1 cellular context compared by ENCODE assay signal in the genomic region with DNA sequence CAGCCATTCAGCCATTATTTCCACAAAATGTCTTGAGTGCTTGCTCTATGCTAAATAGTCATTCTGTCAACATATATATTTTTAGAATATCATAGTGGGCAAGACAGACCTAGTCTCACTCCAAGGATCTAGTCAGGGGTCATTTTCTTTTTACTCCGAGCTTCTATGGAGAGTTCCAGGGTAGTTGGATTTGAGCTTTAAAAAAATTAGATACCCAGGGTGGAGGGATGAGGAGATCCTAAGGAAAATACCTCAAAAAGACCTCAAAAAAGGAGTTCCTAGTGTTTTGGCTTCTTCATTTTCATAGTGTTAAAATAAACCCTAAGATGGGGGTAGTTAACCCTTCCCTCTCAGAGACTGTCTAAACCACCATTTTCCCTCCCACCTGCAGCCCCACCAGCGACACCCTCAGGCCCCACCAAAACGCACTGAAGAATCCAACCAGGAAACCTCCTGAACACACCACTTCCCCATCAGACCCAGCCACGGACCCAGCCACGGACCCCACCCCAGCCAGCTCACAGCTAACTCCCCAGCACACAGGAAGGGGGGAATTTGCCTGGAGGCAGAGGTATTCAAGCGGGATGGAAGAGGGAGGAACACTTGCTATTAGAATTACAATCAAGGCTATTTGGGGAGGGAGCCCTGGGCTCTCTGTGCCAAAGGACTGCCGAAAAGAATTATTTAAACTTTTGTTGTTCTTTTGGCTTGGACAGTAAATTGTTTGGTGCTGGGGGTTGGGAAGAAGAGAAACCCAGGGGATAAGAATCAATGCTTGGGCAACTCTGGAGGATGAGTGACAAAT.
TF ChIP-seq lines count a peak whose summit lies in the region.

No MANE protein-coding gene starts in this region.

TF ChIP-seq in WTC11, 78 proteins besides CTCF, POLR2A, EP300 and RAD21 (continued from another document and continues in another):
- TF ChIP-seq, protein P1, sequence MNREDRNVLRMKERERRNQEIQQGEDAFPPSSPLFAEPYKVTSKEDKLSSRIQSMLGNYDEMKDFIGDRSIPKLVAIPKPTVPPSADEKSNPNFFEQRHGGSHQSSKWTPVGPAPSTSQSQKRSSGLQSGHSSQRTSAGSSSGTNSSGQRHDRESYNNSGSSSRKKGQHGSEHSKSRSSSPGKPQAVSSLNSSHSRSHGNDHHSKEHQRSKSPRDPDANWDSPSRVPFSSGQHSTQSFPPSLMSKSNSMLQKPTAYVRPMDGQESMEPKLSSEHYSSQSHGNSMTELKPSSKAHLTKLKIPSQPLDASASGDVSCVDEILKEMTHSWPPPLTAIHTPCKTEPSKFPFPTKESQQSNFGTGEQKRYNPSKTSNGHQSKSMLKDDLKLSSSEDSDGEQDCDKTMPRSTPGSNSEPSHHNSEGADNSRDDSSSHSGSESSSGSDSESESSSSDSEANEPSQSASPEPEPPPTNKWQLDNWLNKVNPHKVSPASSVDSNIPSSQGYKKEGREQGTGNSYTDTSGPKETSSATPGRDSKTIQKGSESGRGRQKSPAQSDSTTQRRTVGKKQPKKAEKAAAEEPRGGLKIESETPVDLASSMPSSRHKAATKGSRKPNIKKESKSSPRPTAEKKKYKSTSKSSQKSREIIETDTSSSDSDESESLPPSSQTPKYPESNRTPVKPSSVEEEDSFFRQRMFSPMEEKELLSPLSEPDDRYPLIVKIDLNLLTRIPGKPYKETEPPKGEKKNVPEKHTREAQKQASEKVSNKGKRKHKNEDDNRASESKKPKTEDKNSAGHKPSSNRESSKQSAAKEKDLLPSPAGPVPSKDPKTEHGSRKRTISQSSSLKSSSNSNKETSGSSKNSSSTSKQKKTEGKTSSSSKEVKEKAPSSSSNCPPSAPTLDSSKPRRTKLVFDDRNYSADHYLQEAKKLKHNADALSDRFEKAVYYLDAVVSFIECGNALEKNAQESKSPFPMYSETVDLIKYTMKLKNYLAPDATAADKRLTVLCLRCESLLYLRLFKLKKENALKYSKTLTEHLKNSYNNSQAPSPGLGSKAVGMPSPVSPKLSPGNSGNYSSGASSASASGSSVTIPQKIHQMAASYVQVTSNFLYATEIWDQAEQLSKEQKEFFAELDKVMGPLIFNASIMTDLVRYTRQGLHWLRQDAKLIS (CRISPR knock-in tag; IDR thresholded peaks at IDR 0.05; ENCODE audit: borderline replicate concordance), result 0 out of 2 replicates have a peak, but pooled peaks have one; percentile 28
- TF ChIP-seq, protein P2, sequence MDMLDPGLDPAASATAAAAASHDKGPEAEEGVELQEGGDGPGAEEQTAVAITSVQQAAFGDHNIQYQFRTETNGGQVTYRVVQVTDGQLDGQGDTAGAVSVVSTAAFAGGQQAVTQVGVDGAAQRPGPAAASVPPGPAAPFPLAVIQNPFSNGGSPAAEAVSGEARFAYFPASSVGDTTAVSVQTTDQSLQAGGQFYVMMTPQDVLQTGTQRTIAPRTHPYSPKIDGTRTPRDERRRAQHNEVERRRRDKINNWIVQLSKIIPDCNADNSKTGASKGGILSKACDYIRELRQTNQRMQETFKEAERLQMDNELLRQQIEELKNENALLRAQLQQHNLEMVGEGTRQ (CRISPR knock-in tag; IDR thresholded peaks at IDR 0.05), result no peak
- TF ChIP-seq NFE2L1 (CRISPR knock-in tag; IDR thresholded peaks at IDR 0.05), result no peak
- no peak for TF ChIP-seq NR3C1 (CRISPR knock-in tag; conservative IDR thresholded peaks at IDR 0.05; ENCODE audit: low read depth)
- TF ChIP-seq SOX15 (CRISPR knock-in tag; IDR thresholded peaks at IDR 0.05), result no peak
- no peak for TF ChIP-seq GRHL2 (CRISPR knock-in tag; IDR thresholded peaks at IDR 0.05; ENCODE audit: insufficient replicate concordance, severe bottlenecking)
- peak; percentile 85; the same call in 1 of the 2 replicates for TF ChIP-seq TEAD1 (CRISPR knock-in tag; IDR thresholded peaks at IDR 0.05)
- no peak for TF ChIP-seq FOXK1 (CRISPR knock-in tag; IDR thresholded peaks at IDR 0.05)
- peak; percentile 47; the same call in 1 of the 2 replicates for TF ChIP-seq SP1 (CRISPR knock-in tag; conservative IDR thresholded peaks at IDR 0.05)
- TF ChIP-seq, protein P3, sequence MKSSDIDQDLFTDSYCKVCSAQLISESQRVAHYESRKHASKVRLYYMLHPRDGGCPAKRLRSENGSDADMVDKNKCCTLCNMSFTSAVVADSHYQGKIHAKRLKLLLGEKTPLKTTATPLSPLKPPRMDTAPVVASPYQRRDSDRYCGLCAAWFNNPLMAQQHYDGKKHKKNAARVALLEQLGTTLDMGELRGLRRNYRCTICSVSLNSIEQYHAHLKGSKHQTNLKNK (CRISPR knock-in tag; IDR thresholded peaks at IDR 0.05), result no peak
- TF ChIP-seq, protein P4, sequence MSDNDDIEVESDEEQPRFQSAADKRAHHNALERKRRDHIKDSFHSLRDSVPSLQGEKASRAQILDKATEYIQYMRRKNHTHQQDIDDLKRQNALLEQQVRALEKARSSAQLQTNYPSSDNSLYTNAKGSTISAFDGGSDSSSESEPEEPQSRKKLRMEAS (CRISPR knock-in tag; IDR thresholded peaks at IDR 0.05), result no peak
- no peak for TF ChIP-seq ZNF219 (CRISPR knock-in tag; IDR thresholded peaks at IDR 0.05; ENCODE audit: borderline replicate concordance)
- TF ChIP-seq CBFB (CRISPR knock-in tag; IDR thresholded peaks at IDR 0.05; ENCODE audit: low read depth), result no peak
- TF ChIP-seq FOXJ3 (CRISPR knock-in tag; IDR thresholded peaks at IDR 0.05; ENCODE audit: borderline replicate concordance), result no peak
- TF ChIP-seq NR2C2 (CRISPR knock-in tag; IDR thresholded peaks at IDR 0.05), result no peak
- TF ChIP-seq ZNF138 (CRISPR knock-in tag; conservative IDR thresholded peaks at IDR 0.05), result no peak
- TF ChIP-seq, protein P5, sequence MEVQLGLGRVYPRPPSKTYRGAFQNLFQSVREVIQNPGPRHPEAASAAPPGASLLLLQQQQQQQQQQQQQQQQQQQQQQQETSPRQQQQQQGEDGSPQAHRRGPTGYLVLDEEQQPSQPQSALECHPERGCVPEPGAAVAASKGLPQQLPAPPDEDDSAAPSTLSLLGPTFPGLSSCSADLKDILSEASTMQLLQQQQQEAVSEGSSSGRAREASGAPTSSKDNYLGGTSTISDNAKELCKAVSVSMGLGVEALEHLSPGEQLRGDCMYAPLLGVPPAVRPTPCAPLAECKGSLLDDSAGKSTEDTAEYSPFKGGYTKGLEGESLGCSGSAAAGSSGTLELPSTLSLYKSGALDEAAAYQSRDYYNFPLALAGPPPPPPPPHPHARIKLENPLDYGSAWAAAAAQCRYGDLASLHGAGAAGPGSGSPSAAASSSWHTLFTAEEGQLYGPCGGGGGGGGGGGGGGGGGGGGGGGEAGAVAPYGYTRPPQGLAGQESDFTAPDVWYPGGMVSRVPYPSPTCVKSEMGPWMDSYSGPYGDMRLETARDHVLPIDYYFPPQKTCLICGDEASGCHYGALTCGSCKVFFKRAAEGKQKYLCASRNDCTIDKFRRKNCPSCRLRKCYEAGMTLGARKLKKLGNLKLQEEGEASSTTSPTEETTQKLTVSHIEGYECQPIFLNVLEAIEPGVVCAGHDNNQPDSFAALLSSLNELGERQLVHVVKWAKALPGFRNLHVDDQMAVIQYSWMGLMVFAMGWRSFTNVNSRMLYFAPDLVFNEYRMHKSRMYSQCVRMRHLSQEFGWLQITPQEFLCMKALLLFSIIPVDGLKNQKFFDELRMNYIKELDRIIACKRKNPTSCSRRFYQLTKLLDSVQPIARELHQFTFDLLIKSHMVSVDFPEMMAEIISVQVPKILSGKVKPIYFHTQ (CRISPR knock-in tag; IDR thresholded peaks at IDR 0.05), result no peak
- TF ChIP-seq ETV6 (CRISPR knock-in tag; IDR thresholded peaks at IDR 0.05), result 0 out of 2 replicates have a peak, but pooled peaks have one; percentile 34
- no peak for TF ChIP-seq GTF2I (CRISPR knock-in tag; conservative IDR thresholded peaks at IDR 0.05)
- no peak for TF ChIP-seq MXD4 (CRISPR knock-in tag; IDR thresholded peaks at IDR 0.05; ENCODE audit: borderline replicate concordance)
- TF ChIP-seq RORB (CRISPR knock-in tag; IDR thresholded peaks at IDR 0.05), result no peak
- TF ChIP-seq, protein P6, sequence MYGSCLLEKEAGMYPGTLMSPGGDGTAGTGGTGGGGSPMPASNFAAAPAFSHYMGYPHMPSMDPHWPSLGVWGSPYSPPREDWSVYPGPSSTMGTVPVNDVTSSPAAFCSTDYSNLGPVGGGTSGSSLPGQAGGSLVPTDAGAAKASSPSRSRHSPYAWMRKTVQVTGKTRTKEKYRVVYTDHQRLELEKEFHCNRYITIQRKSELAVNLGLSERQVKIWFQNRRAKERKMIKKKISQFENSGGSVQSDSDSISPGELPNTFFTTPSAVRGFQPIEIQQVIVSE (CRISPR knock-in tag; IDR thresholded peaks at IDR 0.05; ENCODE audit: borderline replicate concordance), result no peak
- TF ChIP-seq, protein P7, sequence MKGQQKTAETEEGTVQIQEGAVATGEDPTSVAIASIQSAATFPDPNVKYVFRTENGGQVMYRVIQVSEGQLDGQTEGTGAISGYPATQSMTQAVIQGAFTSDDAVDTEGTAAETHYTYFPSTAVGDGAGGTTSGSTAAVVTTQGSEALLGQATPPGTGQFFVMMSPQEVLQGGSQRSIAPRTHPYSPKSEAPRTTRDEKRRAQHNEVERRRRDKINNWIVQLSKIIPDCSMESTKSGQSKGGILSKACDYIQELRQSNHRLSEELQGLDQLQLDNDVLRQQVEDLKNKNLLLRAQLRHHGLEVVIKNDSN (CRISPR knock-in tag; IDR thresholded peaks at IDR 0.05), result no peak
- no peak for TF ChIP-seq ZNF263 (CRISPR knock-in tag; IDR thresholded peaks at IDR 0.05; ENCODE audit: low read depth)
- TF ChIP-seq, protein P8, sequence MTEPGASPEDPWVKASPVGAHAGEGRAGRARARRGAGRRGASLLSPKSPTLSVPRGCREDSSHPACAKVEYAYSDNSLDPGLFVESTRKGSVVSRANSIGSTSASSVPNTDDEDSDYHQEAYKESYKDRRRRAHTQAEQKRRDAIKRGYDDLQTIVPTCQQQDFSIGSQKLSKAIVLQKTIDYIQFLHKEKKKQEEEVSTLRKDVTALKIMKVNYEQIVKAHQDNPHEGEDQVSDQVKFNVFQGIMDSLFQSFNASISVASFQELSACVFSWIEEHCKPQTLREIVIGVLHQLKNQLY (CRISPR knock-in tag; IDR thresholded peaks at IDR 0.05), result no peak
- 0 out of 2 replicates have a peak, but pooled peaks have one; percentile 38 for TF ChIP-seq ZNF232 (CRISPR knock-in tag; IDR thresholded peaks at IDR 0.05)
- TF ChIP-seq, protein P9, sequence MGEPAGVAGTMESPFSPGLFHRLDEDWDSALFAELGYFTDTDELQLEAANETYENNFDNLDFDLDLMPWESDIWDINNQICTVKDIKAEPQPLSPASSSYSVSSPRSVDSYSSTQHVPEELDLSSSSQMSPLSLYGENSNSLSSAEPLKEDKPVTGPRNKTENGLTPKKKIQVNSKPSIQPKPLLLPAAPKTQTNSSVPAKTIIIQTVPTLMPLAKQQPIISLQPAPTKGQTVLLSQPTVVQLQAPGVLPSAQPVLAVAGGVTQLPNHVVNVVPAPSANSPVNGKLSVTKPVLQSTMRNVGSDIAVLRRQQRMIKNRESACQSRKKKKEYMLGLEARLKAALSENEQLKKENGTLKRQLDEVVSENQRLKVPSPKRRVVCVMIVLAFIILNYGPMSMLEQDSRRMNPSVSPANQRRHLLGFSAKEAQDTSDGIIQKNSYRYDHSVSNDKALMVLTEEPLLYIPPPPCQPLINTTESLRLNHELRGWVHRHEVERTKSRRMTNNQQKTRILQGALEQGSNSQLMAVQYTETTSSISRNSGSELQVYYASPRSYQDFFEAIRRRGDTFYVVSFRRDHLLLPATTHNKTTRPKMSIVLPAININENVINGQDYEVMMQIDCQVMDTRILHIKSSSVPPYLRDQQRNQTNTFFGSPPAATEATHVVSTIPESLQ (CRISPR knock-in tag; IDR thresholded peaks at IDR 0.05), result no peak
- no peak for TF ChIP-seq IRF2 (CRISPR knock-in tag; IDR thresholded peaks at IDR 0.05; ENCODE audit: borderline replicate concordance, low read depth)
- no peak for TF ChIP-seq SMAD3 (CRISPR knock-in tag; IDR thresholded peaks at IDR 0.05; ENCODE audit: borderline replicate concordance)
- TF ChIP-seq, protein P10, sequence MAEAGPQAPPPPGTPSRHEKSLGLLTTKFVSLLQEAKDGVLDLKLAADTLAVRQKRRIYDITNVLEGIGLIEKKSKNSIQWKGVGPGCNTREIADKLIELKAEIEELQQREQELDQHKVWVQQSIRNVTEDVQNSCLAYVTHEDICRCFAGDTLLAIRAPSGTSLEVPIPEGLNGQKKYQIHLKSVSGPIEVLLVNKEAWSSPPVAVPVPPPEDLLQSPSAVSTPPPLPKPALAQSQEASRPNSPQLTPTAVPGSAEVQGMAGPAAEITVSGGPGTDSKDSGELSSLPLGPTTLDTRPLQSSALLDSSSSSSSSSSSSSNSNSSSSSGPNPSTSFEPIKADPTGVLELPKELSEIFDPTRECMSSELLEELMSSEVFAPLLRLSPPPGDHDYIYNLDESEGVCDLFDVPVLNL (CRISPR knock-in tag; IDR thresholded peaks at IDR 0.05; ENCODE audit: borderline replicate concordance, low read depth), result no peak
- TF ChIP-seq, protein P11, sequence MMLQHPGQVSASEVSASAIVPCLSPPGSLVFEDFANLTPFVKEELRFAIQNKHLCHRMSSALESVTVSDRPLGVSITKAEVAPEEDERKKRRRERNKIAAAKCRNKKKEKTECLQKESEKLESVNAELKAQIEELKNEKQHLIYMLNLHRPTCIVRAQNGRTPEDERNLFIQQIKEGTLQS (CRISPR knock-in tag; conservative IDR thresholded peaks at IDR 0.05), result no peak
- TF ChIP-seq ZNF416 (CRISPR knock-in tag; IDR thresholded peaks at IDR 0.05), result no peak
- no peak for TF ChIP-seq TP53 (CRISPR knock-in tag; IDR thresholded peaks at IDR 0.05)
- no peak for TF ChIP-seq ZBTB21 (CRISPR knock-in tag; IDR thresholded peaks at IDR 0.05; ENCODE audit: borderline replicate concordance)
- TF ChIP-seq, protein P12, sequence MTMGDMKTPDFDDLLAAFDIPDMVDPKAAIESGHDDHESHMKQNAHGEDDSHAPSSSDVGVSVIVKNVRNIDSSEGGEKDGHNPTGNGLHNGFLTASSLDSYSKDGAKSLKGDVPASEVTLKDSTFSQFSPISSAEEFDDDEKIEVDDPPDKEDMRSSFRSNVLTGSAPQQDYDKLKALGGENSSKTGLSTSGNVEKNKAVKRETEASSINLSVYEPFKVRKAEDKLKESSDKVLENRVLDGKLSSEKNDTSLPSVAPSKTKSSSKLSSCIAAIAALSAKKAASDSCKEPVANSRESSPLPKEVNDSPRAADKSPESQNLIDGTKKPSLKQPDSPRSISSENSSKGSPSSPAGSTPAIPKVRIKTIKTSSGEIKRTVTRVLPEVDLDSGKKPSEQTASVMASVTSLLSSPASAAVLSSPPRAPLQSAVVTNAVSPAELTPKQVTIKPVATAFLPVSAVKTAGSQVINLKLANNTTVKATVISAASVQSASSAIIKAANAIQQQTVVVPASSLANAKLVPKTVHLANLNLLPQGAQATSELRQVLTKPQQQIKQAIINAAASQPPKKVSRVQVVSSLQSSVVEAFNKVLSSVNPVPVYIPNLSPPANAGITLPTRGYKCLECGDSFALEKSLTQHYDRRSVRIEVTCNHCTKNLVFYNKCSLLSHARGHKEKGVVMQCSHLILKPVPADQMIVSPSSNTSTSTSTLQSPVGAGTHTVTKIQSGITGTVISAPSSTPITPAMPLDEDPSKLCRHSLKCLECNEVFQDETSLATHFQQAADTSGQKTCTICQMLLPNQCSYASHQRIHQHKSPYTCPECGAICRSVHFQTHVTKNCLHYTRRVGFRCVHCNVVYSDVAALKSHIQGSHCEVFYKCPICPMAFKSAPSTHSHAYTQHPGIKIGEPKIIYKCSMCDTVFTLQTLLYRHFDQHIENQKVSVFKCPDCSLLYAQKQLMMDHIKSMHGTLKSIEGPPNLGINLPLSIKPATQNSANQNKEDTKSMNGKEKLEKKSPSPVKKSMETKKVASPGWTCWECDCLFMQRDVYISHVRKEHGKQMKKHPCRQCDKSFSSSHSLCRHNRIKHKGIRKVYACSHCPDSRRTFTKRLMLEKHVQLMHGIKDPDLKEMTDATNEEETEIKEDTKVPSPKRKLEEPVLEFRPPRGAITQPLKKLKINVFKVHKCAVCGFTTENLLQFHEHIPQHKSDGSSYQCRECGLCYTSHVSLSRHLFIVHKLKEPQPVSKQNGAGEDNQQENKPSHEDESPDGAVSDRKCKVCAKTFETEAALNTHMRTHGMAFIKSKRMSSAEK (CRISPR knock-in tag; IDR thresholded peaks at IDR 0.05; ENCODE audit: borderline replicate concordance), result no peak
- TF ChIP-seq ZNF396 (CRISPR knock-in tag; IDR thresholded peaks at IDR 0.05; ENCODE audit: borderline replicate concordance), result no peak
